16 cellular contexts compared by ENCODE assay signal in the genomic region with DNA sequence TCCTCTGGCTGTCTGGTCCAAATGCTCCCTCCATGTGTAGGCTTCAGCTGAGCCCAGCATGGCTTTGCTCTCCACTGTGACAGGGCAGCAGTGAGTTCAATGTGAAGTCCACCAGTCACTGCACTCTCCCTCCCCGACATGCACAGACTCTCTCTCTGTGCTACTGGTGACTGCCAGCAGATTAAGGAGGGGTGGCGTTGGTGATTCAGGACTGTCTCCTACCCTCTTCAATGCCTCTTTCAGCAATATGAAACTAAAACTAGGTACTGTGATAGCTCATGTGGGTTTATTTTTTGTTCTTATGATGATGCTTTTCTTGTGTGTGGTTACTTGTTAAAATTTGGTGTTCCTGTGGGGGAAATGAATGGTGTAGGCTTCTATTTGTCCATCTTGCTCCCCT.
DNase-seq lines count a peak whose midpoint lies in the region; ATAC-seq and TF ChIP-seq lines count a peak whose summit lies in the region.
"Had no signal": no experiment of that assay in that cellular context is flagged by ENCODE, and none has a peak within 500 bp of the region (broad histone marks: within the 10 kb centered on the region; RNA-seq: fewer than 3 reads in every experiment).

No MANE protein-coding gene starts in this region.

- no peak overlapping the region for H3K4me3 Mint-ChIP-seq in stimulated activated memory B cell treated with anti-CD40 and anti-IgM and Interleukin-4, amounts not matched to agents 10 μg/mL and 1 μg/mL and 100 μg/mL, for 72 hours
- H3K4me3 Mint-ChIP-seq: activated B cell treated with CpG ODN at 0.5 μM for 24 hours, GM23338, immature natural killer cell had no signal

- TF ChIP-seq EP300 in suprapubic skin (IDR thresholded peaks at IDR 0.05): no peak

- H3K9me3 Mint-ChIP-seq in activated naive CD4-positive, alpha-beta T cell treated with anti-CD3 and anti-CD28 coated beads, Interleukin-2, amount 50 U/mL, for 72 hours: no peaks in the 10 kb centered on the region
- no peaks in the 10 kb centered on the region for H3K9me3 Mint-ChIP-seq in stimulated activated memory B cell treated with anti-CD40 and anti-IgM and Interleukin-4, amounts not matched to agents 10 μg/mL and 1 μg/mL and 100 μg/mL, for 72 hours
- H3K9me3 Mint-ChIP-seq: activated B cell treated with CpG ODN at 0.5 μM for 24 hours, GM23338, immature natural killer cell had no signal

- H3K27me3 Mint-ChIP-seq in stimulated activated memory B cell treated with anti-CD40 and anti-IgM and Interleukin-4, amounts not matched to agents 10 μg/mL and 1 μg/mL and 100 μg/mL, for 72 hours: no peaks in the 10 kb centered on the region

- H3K4me1 Mint-ChIP-seq in stimulated activated memory B cell treated with anti-CD40 and anti-IgM and Interleukin-4, amounts not matched to agents 10 μg/mL and 1 μg/mL and 100 μg/mL, for 72 hours: no peaks in the 10 kb centered on the region
- H3K4me1 Mint-ChIP-seq: activated B cell treated with CpG ODN at 0.5 μM for 24 hours, GM23338, immature natural killer cell had no signal

- H3K36me3 ChIP-seq in suprapubic skin: no peaks in the 10 kb centered on the region

- no peak for TF ChIP-seq POLR2A in suprapubic skin (IDR thresholded peaks at IDR 0.05)

- H3K27ac Mint-ChIP-seq in activated naive CD4-positive, alpha-beta T cell treated with anti-CD3 and anti-CD28 coated beads, Interleukin-2, amount 50 U/mL, for 72 hours: no peak overlapping the region
- H3K27ac Mint-ChIP-seq in stimulated activated memory B cell treated with anti-CD40 and anti-IgM and Interleukin-4, amounts not matched to agents 10 μg/mL and 1 μg/mL and 100 μg/mL, for 72 hours: no peak overlapping the region
- H3K27ac Mint-ChIP-seq: activated B cell treated with CpG ODN at 0.5 μM for 24 hours, GM23338, immature natural killer cell had no signal

- H3K4me3 ChIP-seq in suprapubic skin: no peak overlapping the region
- H3K4me3 ChIP-seq: GM23338, PC-9 had no signal

- H3K27me3 ChIP-seq in suprapubic skin: no peaks in the 10 kb centered on the region

- WGBS in suprapubic skin: 86% methylated on average over 1 of the region's 2 CpGs

- no peaks in the 10 kb centered on the region for H3K36me3 Mint-ChIP-seq in activated naive CD4-positive, alpha-beta T cell treated with anti-CD3 and anti-CD28 coated beads, Interleukin-2, amount 50 U/mL, for 72 hours
- H3K36me3 Mint-ChIP-seq in stimulated activated memory B cell treated with anti-CD40 and anti-IgM and Interleukin-4, amounts not matched to agents 10 μg/mL and 1 μg/mL and 100 μg/mL, for 72 hours: no peaks in the 10 kb centered on the region
- H3K36me3 Mint-ChIP-seq: immature natural killer cell had no signal

- ATAC-seq in HG03280 (IDR thresholded peaks at IDR 0.05; ENCODE audit: unreplicated experiment) (peak; percentile 64), GM21825 (IDR thresholded peaks at IDR 0.05; ENCODE audit: unreplicated experiment) (no peak)
- peak; percentile 81 to 97 for ATAC-seq in activated naive CD4-positive, alpha-beta T cell treated with anti-CD3 and anti-CD28 coated beads, Interleukin-2, amount 50 U/mL, for 72 hours
- no peak for ATAC-seq in stimulated activated memory B cell treated with anti-CD40 and anti-IgM and Interleukin-4, amounts not matched to agents 10 μg/mL and 1 μg/mL and 100 μg/mL, for 72 hours
- ATAC-seq: GM23338 had no signal

- no peak overlapping the region for H3K27ac ChIP-seq in suprapubic skin
- H3K27ac ChIP-seq: PC-9 had no signal

- no peak for TF ChIP-seq CTCF in suprapubic skin (IDR thresholded peaks at IDR 0.05)

- peak in 2 of 3 donors; percentile 11 to 37 for DNase-seq in stimulated activated CD4-positive, alpha-beta T cell treated with anti-CD3 and anti-CD28 coated beads, Interleukin-12 subunit alpha, Interleukin-12 subunit beta, amount 100 ng/mL, for 48 hours (ENCODE audit: low read depth in 2 of 3, low spot score in 1 of 3)
- no peak for DNase-seq in stimulated activated CD4-positive, alpha-beta T cell treated with anti-CD3 and anti-CD28 coated beads, Interleukin-12 subunit alpha, Interleukin-12 subunit beta, amount 100 ng/mL, for 4 hours
- DNase-seq in activated naive CD4-positive, alpha-beta T cell treated with anti-CD3 and anti-CD28 coated beads, Interleukin-2, amount 50 U/mL, for 72 hours (ENCODE audit: low spot score in 2 of 2): peak in 1 of 2 donors; percentile 35
- DNase-seq in suprapubic skin (ENCODE audit: low spot score in 2 of 2): no peak
- no peak for DNase-seq in cerebellar nuclear complex (lab: John Stamatoyannopoulos, UW)
- DNase-seq: activated B cell treated with CpG ODN at 0.5 μM for 24 hours, caudate nucleus, foreskin melanocyte, immature natural killer cell, NCI-H446, occipital lobe, PC-9 had no signal

- H3K9me3 ChIP-seq in suprapubic skin: no peaks in the 10 kb centered on the region

- no peaks in the 10 kb centered on the region for H3K4me1 ChIP-seq in suprapubic skin

Comparison
In these comparisons a context has a peak if more than half of its experiments do, and no peak if none do; other contexts are left out.
1. DNase-seq: peak in stimulated activated CD4-positive, alpha-beta T cell treated with anti-CD3 and anti-CD28 coated beads, Interleukin-12 subunit alpha, Interleukin-12 subunit beta, amount 100 ng/mL, for 48 hours (2 of 3); none in stimulated activated CD4-positive, alpha-beta T cell treated with anti-CD3 and anti-CD28 coated beads, Interleukin-12 subunit alpha, Interleukin-12 subunit beta, amount 100 ng/mL, for 4 hours (single experiment), suprapubic skin (0 of 2) and cerebellar nuclear complex (0 of 2).
2. ATAC-seq: peak in HG03280 (single experiment) and activated naive CD4-positive, alpha-beta T cell treated with anti-CD3 and anti-CD28 coated beads, Interleukin-2, amount 50 U/mL, for 72 hours (2 of 2); none in stimulated activated memory B cell treated with anti-CD40 and anti-IgM and Interleukin-4, amounts not matched to agents 10 μg/mL and 1 μg/mL and 100 μg/mL, for 72 hours (single experiment) and GM21825 (single experiment).